Comparison of ENCODE assay signal across 26 cellular contexts in the genomic region with DNA sequence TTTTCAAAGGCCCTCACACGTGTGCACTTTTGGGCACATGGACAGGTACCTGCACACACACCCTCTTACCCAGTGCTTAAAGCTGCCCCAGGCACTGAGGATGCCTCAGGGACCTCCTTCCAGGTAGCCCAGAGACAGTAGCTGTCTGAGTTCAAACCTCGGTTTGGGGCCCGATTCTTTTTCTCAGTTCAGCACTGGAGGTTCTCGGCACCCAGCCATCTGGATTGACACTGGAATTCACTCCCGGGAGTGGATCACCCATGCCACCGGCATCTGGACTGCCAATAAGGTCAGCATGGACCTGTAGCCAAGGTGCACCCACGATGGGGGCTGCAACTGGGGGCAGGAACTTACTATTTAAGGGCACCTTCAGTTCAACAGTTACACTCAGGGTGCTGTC. TPM values are rescaled to one million over a fixed set of nuclear protein-coding genes. Genes with fewer than 3 reads are reported as not detected.
"Had no signal": no experiment of that assay in that cellular context is flagged by ENCODE, and none has a peak within 500 bp of the region (broad histone marks: within the 10 kb centered on the region; RNA-seq: fewer than 3 reads in every experiment).

No MANE protein-coding gene starts in this region.

- H3K4me3 Mint-ChIP-seq: endodermal cell; naive thymus-derived CD4-positive, alpha-beta T cell; type B pancreatic cell had no signal

- H3K9ac ChIP-seq: parathyroid adenoma had no signal

- H3K27me3 ChIP-seq: colonic mucosa, heart left ventricle, uterus had no signal

- DNase-seq: cerebellar nuclear complex; colonic mucosa; dermis blood vessel endothelial cell; endodermal cell; heart left ventricle; hippocampal formation; left colon; left ventricle myocardium superior; naive thymus-derived CD4-positive, alpha-beta T cell; retina; small intestine; stimulated activated CD4-positive, alpha-beta T cell treated with anti-CD3 and anti-CD28 coated beads, Interleukin-12 subunit alpha, Interleukin-12 subunit beta, amount 100 ng/mL, for 4 hours; stimulated activated naive CD4-positive, alpha-beta T cell treated with Interleukin-2 at 50 U/mL for 16 hours; uterus had no signal

- H3K27ac ChIP-seq: colonic mucosa, heart left ventricle, parathyroid adenoma, psoas muscle, uterus had no signal

- H3K36me3 ChIP-seq: colonic mucosa, heart left ventricle, uterus had no signal

- H2AFZ ChIP-seq: parathyroid adenoma had no signal

- H3K79me2 ChIP-seq: parathyroid adenoma had no signal

- H3K9me3 ChIP-seq: colonic mucosa, uterus had no signal

- H3K27me3 Mint-ChIP-seq: type B pancreatic cell had no signal

- H3K4me1 ChIP-seq: parathyroid adenoma, uterus had no signal

- ATAC-seq: heart left ventricle; left colon; left ventricle myocardium superior; naive thymus-derived CD4-positive, alpha-beta T cell; psoas muscle had no signal

- H3K27ac Mint-ChIP-seq: endodermal cell; naive thymus-derived CD4-positive, alpha-beta T cell had no signal

- H3K4me3 ChIP-seq: colonic mucosa, heart left ventricle, lung, psoas muscle, uterus had no signal

RNA-seq across cellular contexts. Expression of gene CPA5, which starts 17.6 kb away (rescaled TPM):
- total RNA-seq: colonic mucosa, dermis blood vessel endothelial cell, endodermal cell, endothelial cell of umbilical vein, fibroblast of lung, frontal cortex, glomerular endothelial cell, heart left ventricle, kidney epithelial cell, left colon, left ventricle myocardium superior, lung, mesenteric fat pad, mononuclear cell, omental fat pad, uterus had no signal
- polyA plus RNA-seq: endothelial cell of umbilical vein, fibroblast of lung, heart left ventricle had no signal

RNA-seq across cellular contexts. Expression of gene CPA1, which starts 18.0 kb away (rescaled TPM):
- total RNA-seq: dermis blood vessel endothelial cell; endodermal cell; endothelial cell of umbilical vein; frontal cortex; glomerular endothelial cell; kidney epithelial cell; left ventricle myocardium superior; mononuclear cell; naive thymus-derived CD4-positive, alpha-beta T cell had no signal
- polyA plus RNA-seq: endothelial cell of umbilical vein; naive thymus-derived CD4-positive, alpha-beta T cell had no signal
